Comparison of ENCODE assay signal across 10 cellular contexts in the genomic region with DNA sequence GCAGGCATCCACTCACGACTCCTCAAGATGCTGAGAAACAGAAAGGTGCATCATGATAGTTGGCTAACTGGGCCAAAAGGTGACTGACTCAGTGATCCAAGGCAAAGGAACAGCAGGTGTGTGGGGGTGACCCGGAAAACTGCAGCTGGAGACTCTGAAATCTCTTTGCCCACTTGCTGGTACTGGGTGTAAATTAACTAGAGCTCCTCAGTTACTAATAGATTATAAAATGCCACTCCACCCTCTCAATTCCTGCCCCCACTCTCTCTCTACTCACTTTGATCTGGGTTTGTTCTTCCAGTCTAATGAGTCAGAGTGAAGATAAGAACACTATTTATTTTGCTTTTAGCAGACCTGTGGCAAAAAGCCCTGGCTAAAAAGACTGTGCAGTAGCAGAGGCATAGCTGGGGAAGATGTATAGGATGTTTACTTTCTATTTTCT. TPM values are rescaled to one million over a fixed set of nuclear protein-coding genes. Genes with fewer than 3 reads are reported as not detected.
A peak's percentile ranks its signal among the peaks of the same experiment; 100 is the strongest.
DNase-seq lines count a peak whose midpoint lies in the region; ATAC-seq and TF ChIP-seq lines count a peak whose summit lies in the region.
"Had no signal": no experiment of that assay in that cellular context is flagged by ENCODE, and none has a peak within 500 bp of the region (broad histone marks: within the 10 kb centered on the region; RNA-seq: fewer than 3 reads in every experiment).

No MANE protein-coding gene starts in this region.

- ATAC-seq in HG03520 (IDR thresholded peaks at IDR 0.05; ENCODE audit: unreplicated experiment) (no peak), psoas muscle (no peak)

- H3K4me3 ChIP-seq in mesodermal cell (ENCODE audit: extremely low read depth, insufficient read depth, low read length, poor library complexity, severe bottlenecking) (no peak overlapping the region), psoas muscle (no peak overlapping the region)

- peak overlapping the region; percentile 47 for H3K27ac ChIP-seq in mesodermal cell (ENCODE audit: low read depth, low read length, severe bottlenecking)
- no peak overlapping the region for H3K27ac ChIP-seq in psoas muscle

- H3K36me3 ChIP-seq in mesodermal cell (ENCODE audit: control insufficient read depth, insufficient read depth, low read length) (no peaks in the 10 kb centered on the region), psoas muscle (ENCODE audit: insufficient read depth in 1 of 2, low read depth in 1 of 2) (no peaks in the 10 kb centered on the region)

- peaks cover 47% of the 10 kb centered on the region for H3K4me1 ChIP-seq in mesodermal cell (ENCODE audit: control insufficient read depth, insufficient read depth, low read length, poor library complexity, severe bottlenecking)
- peaks cover 19% of the 10 kb centered on the region for H3K4me1 ChIP-seq in psoas muscle

- 92% methylated on average over 2 of the region's 2 CpGs; no CpG with 5 or more reads in 1 of the 2 experiments for WGBS in mesodermal cell (ENCODE audit: insufficient coverage in 2 of 2), 2 experiments
- WGBS in psoas muscle, 3 donors: 82 to 96% (median 87%) methylated on average over 2 of the region's 2 CpGs

- DNase-seq in DMS153 treated with DMSO at 0.1 percent for 48 hours (lab: John Stamatoyannopoulos, UW; ENCODE audit: unreplicated experiment): peak; percentile 60
- DNase-seq in NCI-H146 (lab: John Stamatoyannopoulos, UW): peak; percentile 37
- peak; percentile 75 for DNase-seq in amniotic epithelial cell (ENCODE audit: low read depth)
- DNase-seq in SKM-1 (lab: John Stamatoyannopoulos, UW; ENCODE audit: unreplicated experiment): no peak
- DNase-seq in psoas muscle: no peak
- no peak for DNase-seq in DMS79 treated with DMSO at 0.1 percent for 48 hours (lab: John Stamatoyannopoulos, UW)
- DNase-seq: activated CD4-positive, alpha-beta T cell treated with anti-CD3 and anti-CD28 coated beads, Interleukin-2, amount 50 U/mL, for 1 hour; NCI-H1436 had no signal

- no peak for TF ChIP-seq CTCF in psoas muscle (IDR thresholded peaks at IDR 0.05)

- H3K9me3 ChIP-seq in mesodermal cell (ENCODE audit: control insufficient read depth, low read length) (no peaks in the 10 kb centered on the region), psoas muscle (no peaks in the 10 kb centered on the region)

- H3K27me3 ChIP-seq in psoas muscle (ENCODE audit: insufficient read depth in 3 of 3, low read length in 2 of 3): no peaks in the 10 kb centered on the region

- intact Hi-C loops in psoas muscle (cut with DNase I): no loop called here

RNA-seq across cellular contexts. Expression of a gene that starts 7.2 kb away (rescaled TPM):
- 32.2 TPM for polyA plus RNA-seq in mesodermal cell (2013, experiment 1 of 2)
- polyA plus RNA-seq in mesodermal cell (2013, experiment 2 of 2): 33.8 TPM
- 10 to 100 TPM; 10.8 to 13.8 (median 12.7) TPM for total RNA-seq in psoas muscle
- 10 to 100 TPM; 16.6 to 24.7 (median 22.6) TPM for polyA plus RNA-seq in psoas muscle

RNA-seq across cellular contexts. Expression of a gene that starts 30.5 kb away (rescaled TPM):
- polyA plus RNA-seq in mesodermal cell (2013, experiment 1 of 2): 0.48 TPM
- 1.2 TPM for polyA plus RNA-seq in mesodermal cell (2013, experiment 2 of 2)
- 10 to 100 TPM in 2 of 4 donors, 1 to 10 TPM in 1, not detected in 1; 2.9 to 17.3 (median 13.5) TPM for total RNA-seq in psoas muscle
- under 1 TPM; 0.18 to 0.31 (median 0.22) TPM for polyA plus RNA-seq in psoas muscle

Comparison
In these comparisons a context has a peak if more than half of its experiments do, and no peak if none do; other contexts are left out.
1. DNase-seq: peak in DMS153 treated with DMSO at 0.1 percent for 48 hours (single experiment), NCI-H146 (single experiment) and amniotic epithelial cell (single experiment); none in SKM-1 (single experiment), psoas muscle (0 of 2) and DMS79 treated with DMSO at 0.1 percent for 48 hours (single experiment).